In the genomic region with DNA sequence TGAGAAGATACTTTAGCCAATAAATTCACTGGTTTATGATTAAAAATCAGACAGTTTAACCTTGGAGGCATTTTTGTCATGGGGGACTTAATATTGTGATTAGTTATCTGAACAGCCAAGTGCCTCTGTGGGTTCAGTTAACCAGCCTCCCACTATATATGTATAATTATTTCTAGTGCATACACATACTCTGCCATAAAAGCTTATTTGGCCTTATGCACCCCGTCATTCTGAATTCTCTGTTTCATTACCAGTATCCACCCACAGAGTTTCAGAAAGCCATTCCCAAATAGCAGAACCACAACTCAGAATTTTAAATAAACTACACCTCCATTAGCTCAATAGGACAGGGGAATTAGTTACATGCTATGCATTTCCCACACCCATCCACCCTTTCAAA, we compare ENCODE assay signal across 16 cellular contexts.
DNase-seq lines count a peak whose midpoint lies in the region; ATAC-seq and TF ChIP-seq lines count a peak whose summit lies in the region.
"Had no signal": no experiment of that assay in that cellular context is flagged by ENCODE, and none has a peak within 500 bp of the region (broad histone marks: within the 10 kb centered on the region; RNA-seq: fewer than 3 reads in every experiment).

No MANE protein-coding gene starts in this region.

- no peak for ATAC-seq in activated T-cell treated with anti-CD3 and anti-CD28 coated beads, Interleukin-2, amount 50 U/mL, for 72 hours (replicated peaks in 1 of 2)
- ATAC-seq in activated T-cell treated with anti-CD3 and anti-CD28 coated beads, Interleukin-2, amount 50 U/mL, for 4 hours: no peak
- peak; percentile 59 for ATAC-seq in GM21390 (IDR thresholded peaks at IDR 0.05; ENCODE audit: unreplicated experiment)
- no peak for ATAC-seq in CD8-positive, alpha-beta T cell
- ATAC-seq: GM12878, HepG2 had no signal

- no peaks in the 10 kb centered on the region for H3K79me2 ChIP-seq in KMS-11 (ENCODE audit: insufficient read depth, low read depth)

- intact Hi-C loops in CD8-positive, alpha-beta T cell (cut with DNase I, micrococcal nuclease): no loop called here

- peak overlapping the region; percentile 33 for H3K27ac Mint-ChIP-seq in activated T-cell treated with anti-CD3 and anti-CD28 coated beads, Interleukin-2, amount 50 U/mL, for 72 hours
- no peak overlapping the region for H3K27ac Mint-ChIP-seq in chondrocyte (ENCODE audit: unreplicated experiment)
- no peak overlapping the region for H3K27ac Mint-ChIP-seq in CD8-positive, alpha-beta T cell
- H3K27ac Mint-ChIP-seq: HFFc6 had no signal

- H3K27me3 ChIP-seq in KMS-11 (ENCODE audit: insufficient read depth, low read depth): no peaks in the 10 kb centered on the region
- no peaks in the 10 kb centered on the region for H3K27me3 ChIP-seq in CD8-positive, alpha-beta T cell (ENCODE audit: insufficient read depth, low read length)
- H3K27me3 ChIP-seq: BLaER1 had no signal

- peaks cover 0 to under 1% of the 10 kb centered on the region in 2 donors for H3K36me3 Mint-ChIP-seq in activated T-cell treated with anti-CD3 and anti-CD28 coated beads, Interleukin-2, amount 50 U/mL, for 72 hours (ENCODE audit: insufficient read depth in 2 of 2)
- H3K36me3 Mint-ChIP-seq in activated T-cell treated with anti-CD3 and anti-CD28 coated beads, Interleukin-2, amount 50 U/mL, for 4 hours (ENCODE audit: insufficient read depth): peaks cover 12% of the 10 kb centered on the region
- H3K36me3 Mint-ChIP-seq in chondrocyte (ENCODE audit: low read depth): peaks cover 5% of the 10 kb centered on the region
- H3K36me3 Mint-ChIP-seq in CD8-positive, alpha-beta T cell: peaks cover 25% of the 10 kb centered on the region

- H3K4me3 ChIP-seq in KMS-11 (IDR thresholded peaks at IDR 0.05; ENCODE audit: insufficient read depth, low read depth, low read length): no peak overlapping the region
- H3K4me3 ChIP-seq in CD8-positive, alpha-beta T cell (ENCODE audit: low read depth, low read length): no peak overlapping the region
- H3K4me3 ChIP-seq: BLaER1, GM12878 had no signal

- peaks cover 14% of the 10 kb centered on the region for H3K4me1 ChIP-seq in KMS-11 (ENCODE audit: low read depth, poor library complexity, severe bottlenecking)
- H3K4me1 ChIP-seq in CD8-positive, alpha-beta T cell (ENCODE audit: insufficient read depth, low read length): no peaks in the 10 kb centered on the region
- H3K4me1 ChIP-seq: BLaER1 had no signal

- POLR2A ChIA-PET in CD8-positive, alpha-beta T cell (lab: Charles Lee): no interaction called here

- no peak overlapping the region for H3K4me3 Mint-ChIP-seq in activated T-cell treated with anti-CD3 and anti-CD28 coated beads, Interleukin-2, amount 50 U/mL, for 72 hours
- no peak overlapping the region for H3K4me3 Mint-ChIP-seq in activated T-cell treated with anti-CD3 and anti-CD28 coated beads, Interleukin-2, amount 50 U/mL, for 4 hours
- H3K4me3 Mint-ChIP-seq in chondrocyte (ENCODE audit: unreplicated experiment): no peak overlapping the region
- H3K4me3 Mint-ChIP-seq in CD8-positive, alpha-beta T cell: no peak overlapping the region
- H3K4me3 Mint-ChIP-seq: HFFc6 had no signal

- H3K9me3 ChIP-seq in CD8-positive, alpha-beta T cell (ENCODE audit: low read length): no peaks in the 10 kb centered on the region
- H3K9me3 ChIP-seq: BLaER1 had no signal

- no peaks in the 10 kb centered on the region for H4K20me1 ChIP-seq in KMS-11 (ENCODE audit: insufficient read depth)

- DNase-seq in activated T-cell treated with anti-CD3 and anti-CD28 coated beads, Interleukin-2, amount 50 U/mL, for 72 hours: no peak
- no peak for DNase-seq in activated T-cell treated with anti-CD3 and anti-CD28 coated beads, Interleukin-2, amount 50 U/mL, for 4 hours
- DNase-seq in chondrocyte (ENCODE audit: low spot score) (no peak), NCI-H187 (lab: John Stamatoyannopoulos, UW) (no peak)
- DNase-seq in CD8-positive, alpha-beta T cell: no peak
- DNase-seq in stimulated activated CD4-positive, alpha-beta T cell treated with anti-CD3 and anti-CD28 coated beads, Interleukin-2, amount 100 ng/mL, for 48 hours: no peak
- DNase-seq: AML-193, DMS53, HCEC 1CT, HFFc6 had no signal

- CTCF ChIA-PET in CD8-positive, alpha-beta T cell (lab: Charles Lee): no interaction called here

- peaks cover 35% of the 10 kb centered on the region for H3K4me1 Mint-ChIP-seq in activated T-cell treated with anti-CD3 and anti-CD28 coated beads, Interleukin-2, amount 50 U/mL, for 72 hours (ENCODE audit: low read depth)
- peaks cover 15% of the 10 kb centered on the region for H3K4me1 Mint-ChIP-seq in activated T-cell treated with anti-CD3 and anti-CD28 coated beads, Interleukin-2, amount 50 U/mL, for 4 hours (ENCODE audit: low read depth)
- peaks cover 19% of the 10 kb centered on the region for H3K4me1 Mint-ChIP-seq in chondrocyte (ENCODE audit: low read depth)
- peaks cover 4% of the 10 kb centered on the region for H3K4me1 Mint-ChIP-seq in CD8-positive, alpha-beta T cell (ENCODE audit: low read depth)

- no peaks in the 10 kb centered on the region for H3K36me3 ChIP-seq in KMS-11 (ENCODE audit: insufficient read depth)
- H3K36me3 ChIP-seq in CD8-positive, alpha-beta T cell (ENCODE audit: insufficient read depth, low read length): no peaks in the 10 kb centered on the region

- H3K4me2 ChIP-seq in KMS-11: peak overlapping the region; percentile 21; the same call in 1 of the 2 replicates
- H3K4me2 ChIP-seq: BLaER1 had no signal

- H3K9me3 Mint-ChIP-seq in activated T-cell treated with anti-CD3 and anti-CD28 coated beads, Interleukin-2, amount 50 U/mL, for 72 hours: no peaks in the 10 kb centered on the region
- no peaks in the 10 kb centered on the region for H3K9me3 Mint-ChIP-seq in activated T-cell treated with anti-CD3 and anti-CD28 coated beads, Interleukin-2, amount 50 U/mL, for 4 hours
- H3K9me3 Mint-ChIP-seq in chondrocyte (ENCODE audit: low read depth): no peaks in the 10 kb centered on the region
- H3K9me3 Mint-ChIP-seq in CD8-positive, alpha-beta T cell: no peaks in the 10 kb centered on the region
- H3K9me3 Mint-ChIP-seq: HFFc6 had no signal

- no peak overlapping the region for H3K9ac ChIP-seq in KMS-11
- H3K9ac ChIP-seq: BLaER1 had no signal

- no peak overlapping the region for H3K27ac ChIP-seq in KMS-11
- no peak overlapping the region for H3K27ac ChIP-seq in CD8-positive, alpha-beta T cell (ENCODE audit: low read depth, low read length)
- H3K27ac ChIP-seq: 22Rv1, BLaER1 had no signal

- TF ChIP-seq CTCF in KMS-11 (conservative IDR thresholded peaks at IDR 0.05; ENCODE audit: low read depth, low read length): no peak
- no peak for TF ChIP-seq CTCF in chondrocyte (IDR thresholded peaks at IDR 0.05)
- no peak for TF ChIP-seq CTCF in CD8-positive, alpha-beta T cell (IDR thresholded peaks at IDR 0.05)

- no peak overlapping the region for H2AFZ ChIP-seq in KMS-11 (ENCODE audit: low read depth)

- no peaks in the 10 kb centered on the region for H3K27me3 Mint-ChIP-seq in activated T-cell treated with anti-CD3 and anti-CD28 coated beads, Interleukin-2, amount 50 U/mL, for 72 hours (ENCODE audit: low read depth)
- no peaks in the 10 kb centered on the region for H3K27me3 Mint-ChIP-seq in activated T-cell treated with anti-CD3 and anti-CD28 coated beads, Interleukin-2, amount 50 U/mL, for 4 hours (ENCODE audit: low read depth)
- no peaks in the 10 kb centered on the region for H3K27me3 Mint-ChIP-seq in chondrocyte (ENCODE audit: low read depth)
- H3K27me3 Mint-ChIP-seq in CD8-positive, alpha-beta T cell (ENCODE audit: low read depth): no peaks in the 10 kb centered on the region
